In the genomic region with DNA sequence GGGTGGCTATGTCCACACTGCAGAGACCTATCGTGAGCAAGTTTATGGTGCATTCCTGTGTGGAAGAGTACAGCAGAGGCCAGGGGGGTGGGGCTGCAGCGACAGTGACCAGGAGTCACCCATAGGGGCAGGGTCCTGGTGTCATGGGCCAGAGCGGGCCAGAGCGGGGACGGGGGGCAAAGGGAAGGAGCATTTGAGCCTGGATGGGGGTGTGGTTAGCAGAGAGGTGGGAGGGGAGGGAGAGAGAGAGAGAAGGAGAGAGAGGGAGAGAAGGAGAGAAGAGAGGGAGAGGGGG, we compare ENCODE assay signal across 1 cellular context.
TF ChIP-seq lines count a peak whose summit lies in the region.

No MANE protein-coding gene starts in this region.

TF ChIP-seq in WTC11, 78 proteins besides CTCF, POLR2A, EP300 and RAD21 (continued from another document):
- TF ChIP-seq, protein P1, sequence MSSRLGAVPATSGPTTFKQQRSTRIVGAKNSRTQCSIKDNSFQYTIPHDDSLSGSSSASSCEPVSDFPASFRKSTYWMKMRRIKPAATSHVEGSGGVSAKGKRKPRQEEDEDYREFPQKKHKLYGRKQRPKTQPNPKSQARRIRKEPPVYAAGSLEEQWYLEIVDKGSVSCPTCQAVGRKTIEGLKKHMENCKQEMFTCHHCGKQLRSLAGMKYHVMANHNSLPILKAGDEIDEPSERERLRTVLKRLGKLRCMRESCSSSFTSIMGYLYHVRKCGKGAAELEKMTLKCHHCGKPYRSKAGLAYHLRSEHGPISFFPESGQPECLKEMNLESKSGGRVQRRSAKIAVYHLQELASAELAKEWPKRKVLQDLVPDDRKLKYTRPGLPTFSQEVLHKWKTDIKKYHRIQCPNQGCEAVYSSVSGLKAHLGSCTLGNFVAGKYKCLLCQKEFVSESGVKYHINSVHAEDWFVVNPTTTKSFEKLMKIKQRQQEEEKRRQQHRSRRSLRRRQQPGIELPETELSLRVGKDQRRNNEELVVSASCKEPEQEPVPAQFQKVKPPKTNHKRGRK (CRISPR knock-in tag; IDR thresholded peaks at IDR 0.05; ENCODE audit: borderline replicate concordance) = no peak
- TF ChIP-seq ATF1 (CRISPR knock-in tag; IDR thresholded peaks at IDR 0.05) (no peak), ATF6 (CRISPR knock-in tag; IDR thresholded peaks at IDR 0.05) (no peak), HMGXB4 (CRISPR knock-in tag; IDR thresholded peaks at IDR 0.05) (no peak), NR3C1 (CRISPR knock-in tag; conservative IDR thresholded peaks at IDR 0.05; ENCODE audit: low read depth) (no peak), PRRX2 (CRISPR knock-in tag; IDR thresholded peaks at IDR 0.05) (no peak), CBFB (CRISPR knock-in tag; IDR thresholded peaks at IDR 0.05; ENCODE audit: low read depth) (no peak), ZNF138 (CRISPR knock-in tag; conservative IDR thresholded peaks at IDR 0.05) (no peak)
- TF ChIP-seq, protein P2, sequence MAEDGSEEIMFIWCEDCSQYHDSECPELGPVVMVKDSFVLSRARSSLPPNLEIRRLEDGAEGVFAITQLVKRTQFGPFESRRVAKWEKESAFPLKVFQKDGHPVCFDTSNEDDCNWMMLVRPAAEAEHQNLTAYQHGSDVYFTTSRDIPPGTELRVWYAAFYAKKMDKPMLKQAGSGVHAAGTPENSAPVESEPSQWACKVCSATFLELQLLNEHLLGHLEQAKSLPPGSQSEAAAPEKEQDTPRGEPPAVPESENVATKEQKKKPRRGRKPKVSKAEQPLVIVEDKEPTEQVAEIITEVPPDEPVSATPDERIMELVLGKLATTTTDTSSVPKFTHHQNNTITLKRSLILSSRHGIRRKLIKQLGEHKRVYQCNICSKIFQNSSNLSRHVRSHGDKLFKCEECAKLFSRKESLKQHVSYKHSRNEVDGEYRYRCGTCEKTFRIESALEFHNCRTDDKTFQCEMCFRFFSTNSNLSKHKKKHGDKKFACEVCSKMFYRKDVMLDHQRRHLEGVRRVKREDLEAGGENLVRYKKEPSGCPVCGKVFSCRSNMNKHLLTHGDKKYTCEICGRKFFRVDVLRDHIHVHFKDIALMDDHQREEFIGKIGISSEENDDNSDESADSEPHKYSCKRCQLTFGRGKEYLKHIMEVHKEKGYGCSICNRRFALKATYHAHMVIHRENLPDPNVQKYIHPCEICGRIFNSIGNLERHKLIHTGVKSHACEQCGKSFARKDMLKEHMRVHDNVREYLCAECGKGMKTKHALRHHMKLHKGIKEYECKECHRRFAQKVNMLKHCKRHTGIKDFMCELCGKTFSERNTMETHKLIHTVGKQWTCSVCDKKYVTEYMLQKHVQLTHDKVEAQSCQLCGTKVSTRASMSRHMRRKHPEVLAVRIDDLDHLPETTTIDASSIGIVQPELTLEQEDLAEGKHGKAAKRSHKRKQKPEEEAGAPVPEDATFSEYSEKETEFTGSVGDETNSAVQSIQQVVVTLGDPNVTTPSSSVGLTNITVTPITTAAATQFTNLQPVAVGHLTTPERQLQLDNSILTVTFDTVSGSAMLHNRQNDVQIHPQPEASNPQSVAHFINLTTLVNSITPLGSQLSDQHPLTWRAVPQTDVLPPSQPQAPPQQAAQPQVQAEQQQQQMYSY (CRISPR knock-in tag; IDR thresholded peaks at IDR 0.05) = no peak
